In the genomic region with DNA sequence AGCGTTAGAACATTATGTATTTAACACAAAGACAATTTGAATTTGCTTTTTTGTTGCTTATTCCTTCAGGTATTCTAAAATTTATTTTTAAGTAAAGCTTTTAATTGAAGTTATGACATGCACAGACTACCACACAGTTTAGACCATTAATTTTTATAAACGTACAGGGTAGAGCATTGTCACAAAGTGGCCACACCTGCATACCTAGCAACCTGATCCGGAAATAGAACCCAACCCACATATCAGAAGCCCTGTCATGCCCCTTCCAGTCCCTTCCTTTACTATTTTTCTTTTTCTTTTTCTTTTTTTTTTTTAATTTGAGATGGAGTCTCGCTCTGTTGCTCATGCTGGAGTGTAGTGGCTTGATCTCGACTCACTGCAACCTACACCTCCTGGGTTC, we compare ENCODE assay signal across 27 cellular contexts. TPM values are rescaled to one million over a fixed set of nuclear protein-coding genes. Genes with fewer than 3 reads are reported as not detected.
"Had no signal": no experiment of that assay in that cellular context is flagged by ENCODE, and none has a peak within 500 bp of the region (broad histone marks: within the 10 kb centered on the region; RNA-seq: fewer than 3 reads in every experiment).

No MANE protein-coding gene starts in this region.

- H3K36me3 Mint-ChIP-seq: naive B cell; naive thymus-derived CD8-positive, alpha-beta T cell; natural killer cell treated with Interleukin-12 subunit alpha and Interleukin-12 subunit beta and Interleukin-15 and Interleukin-18, amount 100 ng/mL, for 72 hours; stimulated activated memory B cell treated with anti-CD40 and anti-IgM and Interleukin-4, amounts not matched to agents 10 μg/mL and 1 μg/mL and 100 μg/mL, for 72 hours had no signal

- H3K4me1 ChIP-seq: psoas muscle, sigmoid colon, tibial nerve, vagina had no signal

- DNase-seq: naive B cell; naive thymus-derived CD8-positive, alpha-beta T cell; nephron progenitor cell; nucleus accumbens; pancreas; psoas muscle; right cardiac atrium; right lobe of liver; sigmoid colon; small intestine; stimulated activated CD4-positive, alpha-beta T cell treated with anti-CD3 and anti-CD28 coated beads, Interleukin-15, amount 100 ng/mL, for 24 hours; stimulated activated CD4-positive, alpha-beta T cell treated with anti-CD3 and anti-CD28 coated beads, Interleukin-2, amount 100 ng/mL, for 24 hours; stimulated activated CD4-positive, alpha-beta T cell treated with anti-CD3 and anti-CD28 coated beads, Interleukin-2, amount 100 ng/mL, for 48 hours; stimulated activated CD4-positive, alpha-beta T cell treated with anti-CD3 and anti-CD28 coated beads, Interleukin-4, amount 100 ng/mL, for 4 hours; stimulated activated CD8-positive, alpha-beta memory T cell treated with anti-CD3 and anti-CD28 coated beads, Interleukin-4, amount 100 ng/mL, for 48 hours; stimulated activated naive CD4-positive, alpha-beta T cell; stimulated activated naive CD8-positive, alpha-beta T cell treated with anti-CD3 and anti-CD28 coated beads, Interleukin-15, amount 100 ng/mL, for 72 hours; stimulated activated naive CD8-positive, alpha-beta T cell treated with anti-CD3 and anti-CD28 coated beads, Interleukin-15, Interleukin-2, amounts not matched to agents 100 U/mL and 50 U/mL, for 24 hours; thyroid gland; upper lobe of left lung had no signal

- H3K9me3 Mint-ChIP-seq: naive thymus-derived CD8-positive, alpha-beta T cell; natural killer cell treated with Interleukin-12 subunit alpha and Interleukin-12 subunit beta and Interleukin-15 and Interleukin-18, amount 100 ng/mL, for 72 hours; neural crest cell; stimulated activated memory B cell treated with anti-CD40 and anti-IgM and Interleukin-4, amounts not matched to agents 10 μg/mL and 1 μg/mL and 100 μg/mL, for 72 hours; stimulated activated naive CD8-positive, alpha-beta T cell treated with anti-CD3 and anti-CD28 coated beads, Interleukin-15, amount 100 ng/mL, for 72 hours had no signal

- H3K27me3 Mint-ChIP-seq: naive thymus-derived CD8-positive, alpha-beta T cell; natural killer cell treated with Interleukin-12 subunit alpha and Interleukin-12 subunit beta and Interleukin-15 and Interleukin-18, amount 100 ng/mL, for 72 hours; stimulated activated naive CD8-positive, alpha-beta T cell treated with anti-CD3 and anti-CD28 coated beads, Interleukin-15, amount 100 ng/mL, for 72 hours had no signal

- H3K9me3 ChIP-seq: neutrophil, pancreas, psoas muscle, right lobe of liver, sigmoid colon, thoracic aorta, thyroid gland, tibial nerve, upper lobe of left lung, vagina had no signal

- H3K4me3 ChIP-seq: pancreas, psoas muscle, right lobe of liver, sigmoid colon, thoracic aorta, thyroid gland, tibial nerve, upper lobe of left lung, vagina had no signal

- H3K4me3 Mint-ChIP-seq: naive B cell; naive thymus-derived CD8-positive, alpha-beta T cell; natural killer cell treated with Interleukin-12 subunit alpha and Interleukin-12 subunit beta and Interleukin-15 and Interleukin-18, amount 100 ng/mL, for 72 hours; nephron progenitor cell; neural crest cell; stimulated activated memory B cell treated with anti-CD40 and anti-IgM and Interleukin-4, amounts not matched to agents 10 μg/mL and 1 μg/mL and 100 μg/mL, for 72 hours; stimulated activated naive CD8-positive, alpha-beta T cell treated with anti-CD3 and anti-CD28 coated beads, Interleukin-15, amount 100 ng/mL, for 72 hours had no signal

- H3K4me1 Mint-ChIP-seq: naive B cell; naive thymus-derived CD8-positive, alpha-beta T cell; stimulated activated memory B cell treated with anti-CD40 and anti-IgM and Interleukin-4, amounts not matched to agents 10 μg/mL and 1 μg/mL and 100 μg/mL, for 72 hours; stimulated activated naive CD8-positive, alpha-beta T cell treated with anti-CD3 and anti-CD28 coated beads, Interleukin-15, amount 100 ng/mL, for 72 hours had no signal

- H3K27ac ChIP-seq: neutrophil, pancreas, psoas muscle, right lobe of liver, sigmoid colon, thoracic aorta, thyroid gland, tibial nerve, upper lobe of left lung, vagina had no signal

- H3K27me3 ChIP-seq: pancreas, right lobe of liver, sigmoid colon, thyroid gland, tibial nerve, upper lobe of left lung, vagina had no signal

- H3K36me3 ChIP-seq: neutrophil, pancreas, right lobe of liver, sigmoid colon, thoracic aorta, thyroid gland, tibial nerve, upper lobe of left lung, vagina had no signal

- ATAC-seq: naive thymus-derived CD8-positive, alpha-beta T cell; natural killer cell treated with Interleukin-12 subunit alpha and Interleukin-12 subunit beta and Interleukin-15 and Interleukin-18, amount 100 ng/mL, for 72 hours; pancreas; psoas muscle; right cardiac atrium; right lobe of liver; stimulated activated memory B cell treated with anti-CD40 and anti-IgM and Interleukin-4, amounts not matched to agents 10 μg/mL and 1 μg/mL and 100 μg/mL, for 72 hours; stimulated activated naive CD8-positive, alpha-beta T cell treated with anti-CD3 and anti-CD28 coated beads, Interleukin-15, amount 100 ng/mL, for 72 hours; stimulated activated naive CD8-positive, alpha-beta T cell treated with anti-CD3 and anti-CD28 coated beads, Interleukin-15, Interleukin-2, amounts not matched to agents 100 U/mL and 50 U/mL, for 24 hours had no signal

- H3K27ac Mint-ChIP-seq: naive B cell; naive thymus-derived CD8-positive, alpha-beta T cell; natural killer cell treated with Interleukin-12 subunit alpha and Interleukin-12 subunit beta and Interleukin-15 and Interleukin-18, amount 100 ng/mL, for 72 hours; nephron progenitor cell; stimulated activated memory B cell treated with anti-CD40 and anti-IgM and Interleukin-4, amounts not matched to agents 10 μg/mL and 1 μg/mL and 100 μg/mL, for 72 hours; stimulated activated naive CD8-positive, alpha-beta T cell treated with anti-CD3 and anti-CD28 coated beads, Interleukin-15, amount 100 ng/mL, for 72 hours had no signal

RNA-seq across cellular contexts. Expression of a gene that starts 16.8 kb away (rescaled TPM):
- total RNA-seq: natural killer cell treated with Interleukin-12 subunit alpha and Interleukin-12 subunit beta and Interleukin-15 and Interleukin-18, amount 100 ng/mL, for 72 hours had no signal
